In genomic region chr2:124361966-124362365, GRCh38 we compare ENCODE assay signal across 7 cellular contexts.
DNase-seq lines count a peak whose midpoint lies in the region; ATAC-seq, FAIRE-seq and TF ChIP-seq lines count a peak whose summit lies in the region.
"Not testable (repeated sequence)": the region's sequence is repeated elsewhere in the genome, so short reads cannot be mapped to it uniquely, and the experiment has no call there.

No MANE protein-coding gene starts in this region.

- H3K4me1 ChIP-seq in Caco-2; astrocyte (ENCODE audit: insufficient read depth, low read length); iPS-15b (ENCODE audit: control insufficient read depth, insufficient read depth, low read length): not testable (repeated sequence)

- not testable (repeated sequence) for H4K20me1 ChIP-seq in astrocyte (ENCODE audit: insufficient read depth, low read length)

- not testable (repeated sequence) for H3K36me3 ChIP-seq in Caco-2 (ENCODE audit: control insufficient read depth, insufficient read depth, low read length); H7 (replicated peaks; ENCODE audit: control insufficient read depth, insufficient read depth, low read length); astrocyte (ENCODE audit: insufficient read depth, low read length); iPS-15b (ENCODE audit: control insufficient read depth, insufficient read depth, low read length)

- not testable (repeated sequence) for H3K4me3 ChIP-seq in Caco-2 (ENCODE audit: low read depth, low read length); astrocyte (ENCODE audit: insufficient read depth, low read depth, low read length)
- H3K4me3 ChIP-seq in H7 (ENCODE audit: insufficient read depth, low read depth, low read length) (peak overlapping the region; percentile 22; the same call in 1 of the 2 replicates), LNCaP clone FGC (ENCODE audit: low read depth, low read length) (peak overlapping the region; percentile 33; the same call in 1 of the 2 replicates), iPS-15b (ENCODE audit: low read depth, low read length) (peak overlapping the region; percentile 41)

- intact Hi-C loops in Caco-2 (cut with micrococcal nuclease; ENCODE audit: unreplicated experiment) = not testable (repeated sequence)

- H2AFZ ChIP-seq in astrocyte (ENCODE audit: low read depth, low read length) = not testable (repeated sequence)

- DNase-seq in Caco-2; H7; LNCaP clone FGC (ENCODE audit: low read depth); WTC11 (ENCODE audit: low spot score); astrocyte (ENCODE audit: low read depth); nephron progenitor cell: not testable (repeated sequence)

- ATAC-seq in WTC11 = not testable (repeated sequence)

- not testable (repeated sequence) for H3K27ac ChIP-seq in astrocyte (ENCODE audit: low read depth, low read length)

- H3K4me1 Mint-ChIP-seq in Caco-2 (ENCODE audit: low read depth, unreplicated experiment); astrocyte (ENCODE audit: low read depth, unreplicated experiment); nephron progenitor cell: not testable (repeated sequence)
- peaks cover 15% of the 10 kb centered on the region for H3K4me1 Mint-ChIP-seq in WTC11

- H3K9ac ChIP-seq in astrocyte (ENCODE audit: low read length); iPS-15b (ENCODE audit: low read depth, low read length): not testable (repeated sequence)

- H3K27me3 ChIP-seq in Caco-2 (replicated peaks; ENCODE audit: control insufficient read depth, insufficient read depth, low read length); H7 (ENCODE audit: control insufficient read depth, insufficient read depth, low read length); astrocyte (ENCODE audit: insufficient read depth, low read length); iPS-15b (ENCODE audit: control insufficient read depth, insufficient read depth, low read length): not testable (repeated sequence)

- not testable (repeated sequence) for FAIRE-seq in astrocyte (lab: Jason Lieb, UNC)

- not testable (repeated sequence) for H3K27me3 Mint-ChIP-seq in Caco-2 (ENCODE audit: insufficient read depth, unreplicated experiment); WTC11 (ENCODE audit: low read depth); astrocyte (ENCODE audit: low read depth, unreplicated experiment); nephron progenitor cell (ENCODE audit: low read depth, poor library complexity)

- BruUV-seq in Caco-2 (replicated peaks; lab: Mats Ljungman, UMichigan) = not testable (repeated sequence)

- H3K4me3 Mint-ChIP-seq in Caco-2 (ENCODE audit: unreplicated experiment) = peak overlapping the region; percentile 60
- peak overlapping the region; percentile 64 for H3K4me3 Mint-ChIP-seq in WTC11
- H3K4me3 Mint-ChIP-seq in astrocyte (ENCODE audit: unreplicated experiment); nephron progenitor cell: not testable (repeated sequence)

- TF ChIP-seq CTCF in Caco-2 (IDR thresholded peaks at IDR 0.05; ENCODE audit: insufficient read depth in 1 of 2, low read depth in 1 of 2, low read length in 1 of 2, severe bottlenecking in 1 of 2, unreplicated experiment in 1 of 2); LNCaP clone FGC (IDR thresholded peaks at IDR 0.05; ENCODE audit: control insufficient read depth, extremely low read depth, insufficient read depth); WTC11 (IDR thresholded peaks at IDR 0.05); astrocyte (IDR thresholded peaks at IDR 0.05; ENCODE audit: insufficient read depth, low read depth, low read length); nephron progenitor cell (IDR thresholded peaks at IDR 0.05): not testable (repeated sequence)

- H3K36me3 Mint-ChIP-seq in Caco-2 (ENCODE audit: insufficient read depth, unreplicated experiment); astrocyte (ENCODE audit: low read depth, unreplicated experiment); nephron progenitor cell (ENCODE audit: low read depth): not testable (repeated sequence)
- H3K36me3 Mint-ChIP-seq in WTC11 = peaks cover 11% of the 10 kb centered on the region

- POLR2A ChIA-PET in Caco-2 (lab: Charles Lee); WTC11 (lab: Charles Lee): not testable (repeated sequence)

- not testable (repeated sequence) for H3K9me3 Mint-ChIP-seq in Caco-2 (ENCODE audit: unreplicated experiment); astrocyte (ENCODE audit: unreplicated experiment)
- H3K9me3 Mint-ChIP-seq in WTC11 = peaks cover 15% of the 10 kb centered on the region
- H3K9me3 Mint-ChIP-seq in nephron progenitor cell = peaks cover 21% of the 10 kb centered on the region

- CTCF ChIA-PET in Caco-2 (lab: Charles Lee) = not testable (repeated sequence)
- CTCF ChIA-PET in WTC11 (lab: Charles Lee) = interaction anchor here (0.6 kb wide), 1 partner anchor 9 kb away, joined by 3 read pairs; no protein-coding TSS in a partner anchor

- not testable (repeated sequence) for H3K4me2 ChIP-seq in astrocyte (ENCODE audit: low read length)

- not testable (repeated sequence) for H3K27ac Mint-ChIP-seq in Caco-2 (ENCODE audit: unreplicated experiment)
- H3K27ac Mint-ChIP-seq in WTC11 = peak overlapping the region; percentile 87
- peak overlapping the region; percentile 58 for H3K27ac Mint-ChIP-seq in astrocyte (ENCODE audit: unreplicated experiment)
- H3K27ac Mint-ChIP-seq in nephron progenitor cell = peak overlapping the region; percentile 83

- not testable (repeated sequence) for H3K9me3 ChIP-seq in Caco-2; astrocyte (ENCODE audit: insufficient read depth, low read depth, low read length); iPS-15b (ENCODE audit: control insufficient read depth, insufficient read depth, low read length)

- not testable (repeated sequence) for H3K79me2 ChIP-seq in astrocyte (ENCODE audit: insufficient read depth, low read length)
